8 cellular contexts compared by ENCODE assay signal in genomic region chrX:11100281-11101035, GRCh38. TPM values are rescaled to one million over a fixed set of nuclear protein-coding genes. Genes with fewer than 3 reads are reported as not detected.
DNase-seq lines count a peak whose midpoint lies in the region; ATAC-seq and TF ChIP-seq lines count a peak whose summit lies in the region.

No MANE protein-coding gene starts in this region.

- H3K27me3 Mint-ChIP-seq in MCF 10A (ENCODE audit: insufficient read depth, unreplicated experiment), result no peaks in the 10 kb centered on the region

- H3K4me1 Mint-ChIP-seq in MCF 10A (ENCODE audit: insufficient read depth, unreplicated experiment), result no peaks in the 10 kb centered on the region

- POLR2A ChIA-PET in MCF 10A (lab: Yijun Ruan, JAX), result interaction anchor here (0.9 to 1.6 kb wide), 3 partner anchors 40 to 481 kb away, joined by 3 to 4 read pairs (median 4); no protein-coding TSS in a partner anchor

- H3K4me3 Mint-ChIP-seq in MCF 10A (ENCODE audit: unreplicated experiment), result no peak overlapping the region

- no peaks in the 10 kb centered on the region for H3K9me3 ChIP-seq in right lobe of liver

- H3K4me1 ChIP-seq in right lobe of liver, result no peaks in the 10 kb centered on the region

- no peak for TF ChIP-seq POLR2A in right lobe of liver (IDR thresholded peaks at IDR 0.05)

- no peak for DNase-seq in GM12865 (ENCODE audit: low read depth)
- peak; percentile 58 for DNase-seq in NCI-H2107 treated with DMSO at 0.1 percent for 48 hours (lab: John Stamatoyannopoulos, UW; ENCODE audit: unreplicated experiment)
- DNase-seq in MCF 10A (ENCODE audit: unreplicated experiment), result peak; percentile 72
- DNase-seq in right lobe of liver, result peak in 1 of 3 donors; percentile 49
- DNase-seq in coronary artery (ENCODE audit: low spot score), result no peak
- no peak for DNase-seq in stimulated activated CD4-positive, alpha-beta T cell treated with anti-CD3 and anti-CD28 coated beads, Interleukin-4, amount 100 ng/mL, for 24 hours
- no peak for DNase-seq in OCI-M2 (lab: John Stamatoyannopoulos, UW; ENCODE audit: unreplicated experiment)
- DNase-seq in stimulated activated naive CD4-positive, alpha-beta T cell (lab: John Stamatoyannopoulos, UW), result no peak

- no TSS peak for BruUV-seq in MCF 10A (replicated peaks; lab: Mats Ljungman, UMichigan)

- TF ChIP-seq CTCF in GM12865 (IDR thresholded peaks at IDR 0.05; ENCODE audit: insufficient read depth, low read depth, low read length, missing control alignments), result peak; percentile 15
- TF ChIP-seq CTCF in MCF 10A (IDR thresholded peaks at IDR 0.05; ENCODE audit: unreplicated experiment), result peak; percentile 51
- TF ChIP-seq CTCF in right lobe of liver (IDR thresholded peaks at IDR 0.05), result peak; percentile 41 to 48 (median 46)
- TF ChIP-seq CTCF in coronary artery (IDR thresholded peaks at IDR 0.05), result no peak

- H3K27ac ChIP-seq in right lobe of liver (no peak overlapping the region), coronary artery (peak overlapping the region in 1 of 2 donors; percentile 38)

- intact Hi-C loops in MCF 10A (cut with micrococcal nuclease) (loop anchor here (1.0 to 2.0 kb wide), 3 partner anchors 378 to 910 kb away; no protein-coding TSS in a partner anchor), right lobe of liver (cut with DNase I) (no loop called here)

- H3K4me3 ChIP-seq in GM12865 (ENCODE audit: low read depth, low read length), result no peak overlapping the region
- no peak overlapping the region for H3K4me3 ChIP-seq in right lobe of liver
- H3K4me3 ChIP-seq in coronary artery, result no peak overlapping the region

- no peaks in the 10 kb centered on the region for H3K9me3 Mint-ChIP-seq in MCF 10A (ENCODE audit: unreplicated experiment)

- no peaks in the 10 kb centered on the region for H3K36me3 Mint-ChIP-seq in MCF 10A (ENCODE audit: insufficient read depth, unreplicated experiment)

- CTCF ChIA-PET in MCF 10A (lab: Yijun Ruan, JAX), result interaction anchor here (0.5 to 2.1 kb wide), 15 partner anchors 10 to 1229 kb away, joined by 3 to 30 read pairs (median 3); partner anchors contain the start of gene HCCS

- no peaks in the 10 kb centered on the region for H3K36me3 ChIP-seq in right lobe of liver

- peak overlapping the region; percentile 44 for H3K27ac Mint-ChIP-seq in MCF 10A (ENCODE audit: low read depth, unreplicated experiment)

- 34% methylated on average over 10 of the region's 10 CpGs for WGBS in right lobe of liver (ENCODE audit: insufficient coverage, low coverage, low lambda C conversion rate, missing lambda C conversion rate)

- no peaks in the 10 kb centered on the region for H3K27me3 ChIP-seq in right lobe of liver

- ATAC-seq in right lobe of liver, result peak; percentile 91 to 95 (median 92)

RNA-seq across cellular contexts. Expression of gene HCCS, which starts 10.7 kb away (rescaled TPM):
- total RNA-seq in MCF 10A (2022), result 39.3 and 41.0 TPM in 2 replicates
- 10 to 100 TPM in 5 of 6 experiments, 1 to 10 TPM in 1; 8.5 to 13.1 (median 10.3) TPM for total RNA-seq in right lobe of liver

Comparison
In these comparisons a context has a peak if more than half of its experiments do, and no peak if none do; other contexts are left out.
1. DNase-seq: peak in NCI-H2107 treated with DMSO at 0.1 percent for 48 hours (single experiment) and MCF 10A (single experiment); none in GM12865 (single experiment), coronary artery (single experiment), stimulated activated CD4-positive, alpha-beta T cell treated with anti-CD3 and anti-CD28 coated beads, Interleukin-4, amount 100 ng/mL, for 24 hours (single experiment), OCI-M2 (single experiment) and stimulated activated naive CD4-positive, alpha-beta T cell (0 of 6).